In the genomic region with DNA sequence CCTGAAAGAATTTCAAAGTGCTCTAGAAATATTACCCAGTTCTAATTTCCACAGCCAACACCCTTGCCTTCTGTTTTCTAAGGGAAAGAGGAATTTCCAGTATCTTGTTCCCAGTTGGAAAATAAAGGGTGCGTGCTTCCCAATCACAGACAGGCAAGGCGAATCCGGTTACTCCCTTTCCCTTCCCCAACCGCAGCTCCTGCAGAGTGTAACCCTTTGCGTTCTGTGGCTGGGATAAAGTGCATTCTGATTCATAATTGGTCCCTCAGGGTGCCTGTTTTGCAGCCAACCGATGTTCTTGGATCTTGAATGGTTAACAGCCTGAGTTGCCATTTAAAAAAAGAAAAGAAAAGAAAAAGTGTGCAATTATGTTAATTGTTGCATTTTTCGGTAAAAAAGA, we compare ENCODE assay signal across 14 cellular contexts. TPM values are rescaled to one million over a fixed set of nuclear protein-coding genes. Genes with fewer than 3 reads are reported as not detected.
DNase-seq lines count a peak whose midpoint lies in the region; ATAC-seq and TF ChIP-seq lines count a peak whose summit lies in the region.
"Had no signal": no experiment of that assay in that cellular context is flagged by ENCODE, and none has a peak within 500 bp of the region (broad histone marks: within the 10 kb centered on the region; RNA-seq: fewer than 3 reads in every experiment).

No MANE protein-coding gene starts in this region.

- peak overlapping the region; percentile 28 for H3K4me3 Mint-ChIP-seq in nephron progenitor cell
- H3K4me3 Mint-ChIP-seq: stimulated activated naive B cell treated with anti-CD40 and anti-IgM and Interleukin-4, amounts not matched to agents 10 μg/mL and 1 μg/mL and 100 μg/mL, for 72 hours had no signal

- POLR2A ChIA-PET in AG04450 (lab: Yijun Ruan, JAX): no interaction called here

- DNase-seq in AG04450 (ENCODE audit: low read depth, low spot score) (no peak), SK-MEL-5 (ENCODE audit: low read depth, low spot score) (peak; percentile 30), foreskin fibroblast (peak; percentile 62 to 65), nephron progenitor cell (no peak), HT-29 (ENCODE audit: low spot score) (no peak), T-helper 9 cell (no peak)
- no peak for DNase-seq in stimulated activated naive CD8-positive, alpha-beta T cell treated with anti-CD3 and anti-CD28 coated beads, Interleukin-15, Interleukin-2, amounts not matched to agents 100 U/mL and 50 U/mL, for 24 hours
- no peak for DNase-seq in stimulated activated CD8-positive, alpha-beta memory T cell treated with anti-CD3 and anti-CD28 coated beads, Interleukin-4, amount 100 ng/mL, for 48 hours
- DNase-seq: cortex of kidney; Kasumi-1; stimulated activated naive B cell treated with anti-CD40 and anti-IgM and Interleukin-4, amounts not matched to agents 10 μg/mL and 1 μg/mL and 100 μg/mL, for 72 hours had no signal

- H3K4me1 Mint-ChIP-seq in nephron progenitor cell: peaks cover 24% of the 10 kb centered on the region
- H3K4me1 Mint-ChIP-seq: stimulated activated naive B cell treated with anti-CD40 and anti-IgM and Interleukin-4, amounts not matched to agents 10 μg/mL and 1 μg/mL and 100 μg/mL, for 72 hours had no signal

- CTCF ChIA-PET in AG04450 (lab: Charles Lee): no interaction called here

- no peak overlapping the region for H3K27ac ChIP-seq in AG04450 (ENCODE audit: low read depth, low read length)
- H3K27ac ChIP-seq: BLaER1 treated with 17β-estradiol and CSF1 and Interleukin-3, amounts not matched to agents 10 nM and 100 nM; neutrophil had no signal

- H3K9me3 Mint-ChIP-seq in nephron progenitor cell: peaks cover 11% of the 10 kb centered on the region

- no peak for ATAC-seq in stimulated activated naive CD8-positive, alpha-beta T cell treated with anti-CD3 and anti-CD28 coated beads, Interleukin-15, Interleukin-2, amounts not matched to agents 100 U/mL and 50 U/mL, for 24 hours
- ATAC-seq: HCT116; stimulated activated naive B cell treated with anti-CD40 and anti-IgM and Interleukin-4, amounts not matched to agents 10 μg/mL and 1 μg/mL and 100 μg/mL, for 72 hours had no signal

- H3K36me3 Mint-ChIP-seq in nephron progenitor cell (ENCODE audit: low read depth): peaks cover 3% of the 10 kb centered on the region

- TF ChIP-seq CTCF in AG04450 (IDR thresholded peaks at IDR 0.05; ENCODE audit: low read depth, low read length): no peak
- TF ChIP-seq CTCF in foreskin fibroblast (IDR thresholded peaks at IDR 0.05; ENCODE audit: low read depth, low read length): no peak
- no peak for TF ChIP-seq CTCF in nephron progenitor cell (IDR thresholded peaks at IDR 0.05)

- peaks cover 3% of the 10 kb centered on the region; the same call in 1 of the 2 replicates for H3K9me3 ChIP-seq in AG04450 (ENCODE audit: control insufficient read depth, insufficient read depth, low read length)
- H3K9me3 ChIP-seq: BLaER1 treated with 17β-estradiol and CSF1 and Interleukin-3, amounts not matched to agents 10 nM and 100 nM; neutrophil had no signal

- in situ Hi-C loops in SK-MEL-5 (cut with HindIII; ENCODE audit: low pct_unique_long_range_greater_than_20kb, low sequenced_read_pairs): no loop called here

- peaks cover 6% of the 10 kb centered on the region for H3K27me3 Mint-ChIP-seq in nephron progenitor cell (ENCODE audit: low read depth, poor library complexity)
- H3K27me3 Mint-ChIP-seq: stimulated activated naive B cell treated with anti-CD40 and anti-IgM and Interleukin-4, amounts not matched to agents 10 μg/mL and 1 μg/mL and 100 μg/mL, for 72 hours had no signal

- no peaks in the 10 kb centered on the region for H3K27me3 ChIP-seq in AG04450 (ENCODE audit: control insufficient read depth, insufficient read depth, low read length)
- H3K27me3 ChIP-seq: BLaER1 treated with 17β-estradiol and CSF1 and Interleukin-3, amounts not matched to agents 10 nM and 100 nM; neutrophil had no signal

- H3K27ac Mint-ChIP-seq in nephron progenitor cell: no peak overlapping the region
- H3K27ac Mint-ChIP-seq: stimulated activated naive B cell treated with anti-CD40 and anti-IgM and Interleukin-4, amounts not matched to agents 10 μg/mL and 1 μg/mL and 100 μg/mL, for 72 hours had no signal

- H3K4me3 ChIP-seq in AG04450 (ENCODE audit: low read depth, low read length) (peak overlapping the region; percentile 34), foreskin fibroblast (ENCODE audit: low read depth in 1 of 2, low read length in 2 of 2) (peak overlapping the region; percentile 18 to 42)
- H3K4me3 ChIP-seq: BLaER1 treated with 17β-estradiol and CSF1 and Interleukin-3, amounts not matched to agents 10 nM and 100 nM had no signal

RNA-seq across cellular contexts. Expression of gene PGAP1, which starts 40.6 kb away (rescaled TPM):
- polyA plus RNA-seq in AG04450 (2011; rRNA removed): 4.7 and 6.4 TPM in 2 replicates
- 4.5 and 9.3 TPM in 2 replicates for polyA minus RNA-seq in AG04450 (2011; rRNA and poly(A)+ RNA removed)
- total RNA-seq in SK-MEL-5 (2014; rRNA removed; shearing (Covaris generic)): 3.1 and 3.6 TPM in 2 replicates
- polyA plus RNA-seq in SK-MEL-5 (2015; cell fraction: cytosol; rRNA removed): 2.8 and 3.5 TPM in 2 replicates
- 15.7 and 21.6 TPM in 2 replicates for polyA plus RNA-seq in SK-MEL-5 (2015; cell fraction: nucleus; rRNA removed)
- 2.7 and 2.9 TPM in 2 replicates for total RNA-seq in HT-29 (2014; rRNA removed; shearing (Covaris generic))

Comparison
In these comparisons a context has a peak if more than half of its experiments do, and no peak if none do; other contexts are left out.
1. DNase-seq: peak in SK-MEL-5 (single experiment) and foreskin fibroblast (2 of 2); none in AG04450 (single experiment), nephron progenitor cell (single experiment), stimulated activated naive CD8-positive, alpha-beta T cell treated with anti-CD3 and anti-CD28 coated beads, Interleukin-15, Interleukin-2, amounts not matched to agents 100 U/mL and 50 U/mL, for 24 hours (single experiment), HT-29 (single experiment), T-helper 9 cell (single experiment) and stimulated activated CD8-positive, alpha-beta memory T cell treated with anti-CD3 and anti-CD28 coated beads, Interleukin-4, amount 100 ng/mL, for 48 hours (single experiment).